In genomic region chr19:1512671-1513491, GRCh38 we compare ENCODE assay signal across 8 cellular contexts. TPM values are rescaled to one million over a fixed set of nuclear protein-coding genes. Genes with fewer than 3 reads are reported as not detected.
DNase-seq lines count a peak whose midpoint lies in the region; ATAC-seq, FAIRE-seq and TF ChIP-seq lines count a peak whose summit lies in the region.

TSS of gene ADAMTSL5 (minus strand) at chr19:1513019. CDS start at chr19:1510943, 2,076 bp downstream.

- no peaks in the 10 kb centered on the region for H3K79me2 ChIP-seq in GM12878 (ENCODE audit: control insufficient read depth, insufficient read depth, low read length)

- H3K27ac ChIP-seq in GM12878 (ENCODE audit: control insufficient read depth, insufficient read depth) = no peak within 1 kb of the TSS
- no peak within 1 kb of the TSS for H3K27ac ChIP-seq in kidney (ENCODE audit: low read depth in 2 of 2, low read length in 2 of 2)

- DNase-seq in HFF-Myc (ENCODE audit: extremely low read depth, low read depth) (no peak), T-helper 2 cell (peak in 4 of 5 experiments; percentile 37 to 76 (median 51)), GM12878 (ENCODE audit: low read depth, low spot score) (no peak), left colon (peak; percentile 58 to 81), kidney (no peak), NCI-H524 (lab: John Stamatoyannopoulos, UW) (no peak), NCI-H2107 treated with DMSO at 0.1 percent for 48 hours (lab: John Stamatoyannopoulos, UW; ENCODE audit: unreplicated experiment) (no peak)
- DNase-seq in stimulated activated CD4-positive, alpha-beta T cell treated with anti-CD3 and anti-CD28 coated beads, TNF-alpha, amount 100 ng/mL, for 24 hours (ENCODE audit: low read depth in 3 of 3) = peak; percentile 38 to 77 (median 51)

- no peaks in the 10 kb centered on the region; a peak in 1 of 4 replicates for H3K27me3 ChIP-seq in GM12878 (replicated peaks in 1 of 2; ENCODE audit: control insufficient read depth in 2 of 2, insufficient read depth in 2 of 2, low read length in 1 of 2)

- no peaks in the 10 kb centered on the region; the same call in 2 of the 3 replicates for H3K9me3 ChIP-seq in GM12878 (replicated peaks; ENCODE audit: control insufficient read depth, insufficient read depth, low read length)
- H3K9me3 ChIP-seq in kidney (ENCODE audit: control insufficient read depth in 1 of 2, low read length in 2 of 2) = no peaks in the 10 kb centered on the region

- H3K4me1 ChIP-seq in GM12878 (ENCODE audit: control insufficient read depth, insufficient read depth, low read length) (no peaks in the 10 kb centered on the region), kidney (ENCODE audit: control insufficient read depth in 1 of 2, insufficient read depth in 1 of 2, low read depth in 1 of 2, low read length in 2 of 2) (peaks cover 0 to 2% of the 10 kb centered on the region in 2 donors)

- peak within 1 kb of the TSS; percentile 45 for H2AFZ ChIP-seq in GM12878 (ENCODE audit: control insufficient read depth, low read depth, low read length)

- H3K36me3 ChIP-seq in GM12878 (ENCODE audit: control insufficient read depth in 2 of 2, insufficient read depth in 2 of 2, low read length in 1 of 2) = no peaks in the 10 kb centered on the region
- H3K36me3 ChIP-seq in kidney (ENCODE audit: control insufficient read depth in 1 of 2, insufficient read depth in 2 of 2, low read length in 2 of 2) = no peaks in the 10 kb centered on the region

- in situ Hi-C loops in GM12878 (cut with MboI) = no loop called here

- POLR2A ChIA-PET in GM12878 (lab: Charles Lee) = no interaction called here

- SMC1A ChIA-PET in GM12878 (lab: Charles Lee; ENCODE audit: uncharacterized antibody, unreplicated experiment) = no interaction called here

- 3% methylated on average over 51 of the region's 77 CpGs for WGBS in GM12878 (ENCODE audit: insufficient coverage, insufficient replicate concordance, low lambda C conversion rate, missing lambda C conversion rate)

- peak within 1 kb of the TSS; percentile 77 for H3K4me2 ChIP-seq in GM12878 (ENCODE audit: control insufficient read depth, insufficient read depth)

- H4K20me1 ChIP-seq in GM12878 (ENCODE audit: control insufficient read depth, insufficient read depth) = no peaks in the 10 kb centered on the region

- intact Hi-C loops in GM12878 (cut with micrococcal nuclease; ENCODE audit: unreplicated experiment) = no loop called here
- intact Hi-C loops in left colon (cut with DNase I, micrococcal nuclease) = no loop called here
- intact Hi-C loops in kidney (cut with DNase I) = no loop called here

- BruUV-seq in GM12878 (replicated peaks; lab: Mats Ljungman, UMichigan) = no TSS peak

- RAD21 ChIA-PET in GM12878 (lab: Charles Lee; ENCODE audit: unreplicated experiment) = no interaction called here

- FAIRE-seq in GM12878 (lab: Jason Lieb, UNC) = no peak
- no peak for FAIRE-seq in kidney (lab: Jason Lieb, UNC)

- peak within 1 kb of the TSS; percentile 45 for H3K4me3 ChIP-seq in HFF-Myc (replicated peaks; ENCODE audit: low read depth, low read length)
- H3K4me3 ChIP-seq in GM12878 = peak within 1 kb of the TSS; percentile 61
- H3K4me3 ChIP-seq in kidney (ENCODE audit: low read length in 2 of 2) = no peak within 1 kb of the TSS

- no peak for TF ChIP-seq EP300 in GM12878 (IDR thresholded peaks at IDR 0.05; ENCODE audit: borderline replicate concordance in 1 of 2, control insufficient read depth in 1 of 2, low read depth in 2 of 2, low read length in 2 of 2)

- CTCF ChIA-PET in GM12878 (lab: Yijun Ruan, JAX) = no interaction called here

- TF ChIP-seq CTCF in HFF-Myc (IDR thresholded peaks at IDR 0.05; ENCODE audit: low read depth, low read length, missing control alignments) = no peak
- peak in 1 of 3 experiments; percentile 14; a peak in 2 of 6 replicates for TF ChIP-seq CTCF in GM12878 (IDR thresholded peaks at IDR 0.05 in 2 of 3, conservative IDR thresholded peaks at IDR 0.05 in 1 of 3; ENCODE audit: control insufficient read depth in 2 of 3, extremely low read depth in 1 of 3, insufficient read depth in 1 of 3, low read depth in 3 of 3, low read length in 3 of 3)
- TF ChIP-seq CTCF in kidney (IDR thresholded peaks at IDR 0.05; ENCODE audit: borderline replicate concordance, extremely low read depth, insufficient read depth) = no peak

- TF ChIP-seq POLR2A in GM12878 (IDR thresholded peaks at IDR 0.05; ENCODE audit: low read depth, low read length) = no peak

- TF ChIP-seq RAD21 in GM12878 (IDR thresholded peaks at IDR 0.05; ENCODE audit: insufficient read depth, low read depth, low read length) = 0 out of 2 replicates have a peak, but pooled peaks have one; percentile 24

- H3K9ac ChIP-seq in GM12878 (ENCODE audit: control insufficient read depth, insufficient read depth, low read length) = peak within 1 kb of the TSS; percentile 47; the same call in 1 of the 2 replicates
- no peak within 1 kb of the TSS for H3K9ac ChIP-seq in kidney (ENCODE audit: low read length in 2 of 2)

- ATAC-seq in GM12878 (peak; percentile 87), left colon (peak; percentile 75)

TF ChIP-seq in GM12878, 131 proteins besides CTCF, POLR2A, EP300 and RAD21 (continues in another document):
- TF ChIP-seq WRNIP1 (IDR thresholded peaks at IDR 0.05; ENCODE audit: borderline replicate concordance, low read depth, low read length) (no peak), DPF2 (IDR thresholded peaks at IDR 0.05) (no peak), LARP7 (IDR thresholded peaks at IDR 0.05) (no peak), ZNF207 (IDR thresholded peaks at IDR 0.05; ENCODE audit: borderline replicate concordance) (no peak), IKZF2 (IDR thresholded peaks at IDR 0.05) (no peak), CHD2 (IDR thresholded peaks at IDR 0.05; ENCODE audit: borderline replicate concordance, low read depth, low read length) (no peak), SRF (IDR thresholded peaks at IDR 0.05; ENCODE audit: low read depth in 2 of 2, low read length in 2 of 2) (no peak), IRF3 (IDR thresholded peaks at IDR 0.05) (no peak), IKZF1 (conservative IDR thresholded peaks at IDR 0.05) (peak; percentile 42; the same call in 1 of the 2 replicates), ELK1 (IDR thresholded peaks at IDR 0.05; ENCODE audit: low read depth, low read length) (no peak), EZH2 (IDR thresholded peaks at IDR 0.05; ENCODE audit: borderline replicate concordance, control insufficient read depth, low read depth, low read length) (no peak)

RNA-seq across cellular contexts. Expression of gene ADAMTSL5, which starts in this region (rescaled TPM):
- not detected in 2 replicates for total RNA-seq in GM12878 (2013; cell fraction: nucleolus; rRNA removed)
- total RNA-seq in GM12878 (2014; rRNA removed) (0.17 TPM in 1 of 2 replicates, not detected in the other), GM12878 (2014; rRNA removed; fragmentation: Illumina TruSeq; extraction: Trizol) (not detected in 2 replicates), GM12878 (2021) (0.40 and 0.51 TPM in 2 replicates), left colon (1 to 10 TPM; 2.0 to 5.4 TPM), kidney (4.6 TPM)
- polyA plus RNA-seq in GM12878 (2011; ENCODE audit: low read depth) = 0.08 TPM
- polyA plus RNA-seq in GM12878 (2011; rRNA removed) (0.04 TPM in 1 of 2 replicates, not detected in the other), GM12878 (2014; fragmentation: Illumina TruSeq; extraction: Trizol) (0.04 TPM in 1 of 2 replicates, not detected in the other), GM12878 (2014; fragmentation: Nextera tagmentation; extraction: Ambion mirVana) (not detected), GM12878 (2014; rRNA removed) (0.09 and 0.47 TPM in 2 replicates), GM12878 (2016; fragmentation: Nextera tagmentation; extraction: Ambion mirVana) (under 1 TPM in 1 of 2 experiments, not detected in 1; 0.83 TPM), kidney (ENCODE audit: insufficient read depth, low read depth, low replicate concordance) (1.4 TPM)
- polyA plus RNA-seq in GM12878 (2011; cell fraction: cytosol; rRNA removed) = 0.07 and 0.32 TPM in 2 replicates
- 0.37 and 0.40 TPM in 2 replicates for polyA plus RNA-seq in GM12878 (2011; cell fraction: nucleus; rRNA removed)
- 0.11 and 0.19 TPM in 2 replicates for polyA plus RNA-seq in GM12878 (2012)
- 0.07 TPM in 1 of 2 replicates, not detected in the other for polyA minus RNA-seq in GM12878 (2011; rRNA and poly(A)+ RNA removed)
- not detected in 2 replicates for polyA minus RNA-seq in GM12878 (2011; cell fraction: cytosol; rRNA and poly(A)+ RNA removed)
- polyA minus RNA-seq in GM12878 (2011; cell fraction: nucleus; rRNA and poly(A)+ RNA removed) = not detected in 2 replicates

Comparison
In these comparisons a context has a peak if more than half of its experiments do, and no peak if none do; other contexts are left out.
1. Peak in ATAC-seq, H3K4me3 ChIP-seq, H3K9ac ChIP-seq and H3K4me2 ChIP-seq in GM12878; RNA of the gene not detected or under 1 TPM.
2. DNase-seq: peak in T-helper 2 cell (4 of 5), left colon (2 of 2) and stimulated activated CD4-positive, alpha-beta T cell treated with anti-CD3 and anti-CD28 coated beads, TNF-alpha, amount 100 ng/mL, for 24 hours (3 of 3); none in HFF-Myc (single experiment), GM12878 (single experiment), kidney (single experiment), NCI-H524 (0 of 2) and NCI-H2107 treated with DMSO at 0.1 percent for 48 hours (single experiment).